Comparison of ENCODE assay signal across 2 cellular contexts in the genomic region with DNA sequence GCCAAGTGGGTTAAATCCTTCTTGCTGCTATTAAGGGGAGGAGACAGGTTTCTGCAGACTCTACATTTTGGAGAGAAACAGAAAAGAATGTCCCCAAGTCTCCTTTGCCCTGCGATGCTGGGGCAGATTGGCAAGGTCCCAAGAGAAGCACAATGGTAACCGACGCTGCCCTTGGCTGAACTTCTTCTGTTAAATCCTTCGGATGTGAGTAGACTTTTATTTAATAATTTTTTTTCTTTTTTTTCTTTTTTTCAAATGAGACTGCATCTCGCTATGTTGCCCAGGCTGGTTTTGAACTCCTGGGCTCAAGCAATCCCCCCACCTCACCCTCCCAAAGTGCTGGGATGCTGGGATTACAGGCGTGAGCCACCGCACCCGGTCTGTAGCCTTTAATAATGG.
A peak's percentile ranks its signal among the peaks of the same experiment; 100 is the strongest.
TF ChIP-seq lines count a peak whose summit lies in the region.

No MANE protein-coding gene starts in this region.

TF ChIP-seq in A549, 52 proteins besides CTCF, POLR2A, EP300 and RAD21:
- TF ChIP-seq NR3C1 (IDR thresholded peaks at IDR 0.05) (no peak), ZC3H11A (IDR thresholded peaks at IDR 0.05) (no peak), CHD2 (IDR thresholded peaks at IDR 0.05; ENCODE audit: low read length, partially characterized antibody) (no peak), HDAC2 (IDR thresholded peaks at IDR 0.05) (no peak), NFE2L2 (conservative IDR thresholded peaks at IDR 0.05; ENCODE audit: low read length) (no peak), RARB (CRISPR knock-in tag; IDR thresholded peaks at IDR 0.05) (no peak), PHF8 (IDR thresholded peaks at IDR 0.05; ENCODE audit: borderline replicate concordance, low read depth) (no peak), NPAS2 (CRISPR knock-in tag; IDR thresholded peaks at IDR 0.05; ENCODE audit: borderline replicate concordance) (no peak), FOSL2 (IDR thresholded peaks at IDR 0.05) (no peak), FOSL2 (CRISPR knock-in tag; IDR thresholded peaks at IDR 0.05) (no peak), ZNF302 (CRISPR knock-in tag; IDR thresholded peaks at IDR 0.05) (no peak), TP53 (CRISPR knock-in tag; IDR thresholded peaks at IDR 0.05) (no peak), CEBPB (IDR thresholded peaks at IDR 0.05) (no peak)
- TF ChIP-seq, protein P1, sequence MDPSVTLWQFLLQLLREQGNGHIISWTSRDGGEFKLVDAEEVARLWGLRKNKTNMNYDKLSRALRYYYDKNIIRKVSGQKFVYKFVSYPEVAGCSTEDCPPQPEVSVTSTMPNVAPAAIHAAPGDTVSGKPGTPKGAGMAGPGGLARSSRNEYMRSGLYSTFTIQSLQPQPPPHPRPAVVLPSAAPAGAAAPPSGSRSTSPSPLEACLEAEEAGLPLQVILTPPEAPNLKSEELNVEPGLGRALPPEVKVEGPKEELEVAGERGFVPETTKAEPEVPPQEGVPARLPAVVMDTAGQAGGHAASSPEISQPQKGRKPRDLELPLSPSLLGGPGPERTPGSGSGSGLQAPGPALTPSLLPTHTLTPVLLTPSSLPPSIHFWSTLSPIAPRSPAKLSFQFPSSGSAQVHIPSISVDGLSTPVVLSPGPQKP (IDR thresholded peaks at IDR 0.05; ENCODE audit: low read depth, low read length) = no peak
- TF ChIP-seq, protein P2, sequence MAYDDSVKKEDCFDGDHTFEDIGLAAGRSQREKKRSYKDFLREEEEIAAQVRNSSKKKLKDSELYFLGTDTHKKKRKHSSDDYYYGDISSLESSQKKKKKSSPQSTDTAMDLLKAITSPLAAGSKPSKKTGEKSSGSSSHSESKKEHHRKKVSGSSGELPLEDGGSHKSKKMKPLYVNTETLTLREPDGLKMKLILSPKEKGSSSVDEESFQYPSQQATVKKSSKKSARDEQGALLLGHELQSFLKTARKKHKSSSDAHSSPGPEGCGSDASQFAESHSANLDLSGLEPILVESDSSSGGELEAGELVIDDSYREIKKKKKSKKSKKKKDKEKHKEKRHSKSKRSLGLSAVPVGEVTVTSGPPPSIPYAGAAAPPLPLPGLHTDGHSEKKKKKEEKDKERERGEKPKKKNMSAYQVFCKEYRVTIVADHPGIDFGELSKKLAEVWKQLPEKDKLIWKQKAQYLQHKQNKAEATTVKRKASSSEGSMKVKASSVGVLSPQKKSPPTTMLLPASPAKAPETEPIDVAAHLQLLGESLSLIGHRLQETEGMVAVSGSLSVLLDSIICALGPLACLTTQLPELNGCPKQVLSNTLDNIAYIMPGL (CRISPR knock-in tag; IDR thresholded peaks at IDR 0.05; ENCODE audit: borderline replicate concordance) = no peak
TF ChIP-seq in A549: peak in this region for 0.

TF ChIP-seq in HCT116, 20 proteins besides CTCF, POLR2A, EP300 and RAD21:
- TF ChIP-seq, protein P3, sequence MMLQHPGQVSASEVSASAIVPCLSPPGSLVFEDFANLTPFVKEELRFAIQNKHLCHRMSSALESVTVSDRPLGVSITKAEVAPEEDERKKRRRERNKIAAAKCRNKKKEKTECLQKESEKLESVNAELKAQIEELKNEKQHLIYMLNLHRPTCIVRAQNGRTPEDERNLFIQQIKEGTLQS (IDR thresholded peaks at IDR 0.05) = no peak
- TF ChIP-seq CBX3 (IDR thresholded peaks at IDR 0.05; ENCODE audit: low read depth) = 0 out of 2 replicates have a peak, but pooled peaks have one; percentile 19
